15 cellular contexts compared by ENCODE assay signal in the genomic region with DNA sequence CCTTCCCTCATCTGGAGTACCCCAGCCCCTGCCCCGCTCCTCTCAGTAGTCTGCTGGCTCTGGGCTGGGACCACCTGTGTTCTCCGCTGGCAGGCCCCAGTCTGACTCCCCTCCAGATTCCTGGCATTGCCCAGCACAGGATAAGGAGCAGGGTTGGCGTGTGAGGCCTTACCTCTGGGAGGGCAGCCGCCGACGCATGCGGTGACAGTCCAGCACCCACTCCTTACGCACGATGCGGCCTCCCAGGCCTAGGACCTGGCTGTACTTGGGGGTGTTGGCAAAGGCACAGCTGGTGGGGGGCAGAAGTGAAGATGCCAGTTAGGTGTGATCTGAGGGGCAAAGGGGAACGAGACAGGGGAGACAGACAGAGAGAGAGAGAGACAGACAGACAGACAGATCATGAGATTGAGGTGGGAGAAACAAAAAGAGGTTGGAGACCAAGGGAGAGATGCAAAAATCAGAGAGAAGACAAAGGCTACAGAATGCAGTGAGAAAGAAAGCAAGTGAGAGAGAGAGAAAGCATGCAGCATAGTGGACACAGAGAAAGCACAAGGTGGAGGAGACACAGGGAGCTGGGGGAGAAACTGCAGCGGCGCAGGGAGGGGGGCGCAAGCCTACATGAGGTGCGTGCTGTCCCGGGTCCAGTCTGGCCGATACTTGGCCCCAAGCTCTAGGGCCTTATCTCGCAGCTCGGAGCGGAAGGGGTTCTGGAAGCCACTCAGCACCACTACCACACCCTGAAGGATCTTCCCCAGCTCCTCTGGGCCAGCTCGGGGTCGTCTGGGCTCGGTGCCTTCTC. TPM values are rescaled to one million over a fixed set of nuclear protein-coding genes. Genes with fewer than 3 reads are reported as not detected.
"Had no signal": no experiment of that assay in that cellular context is flagged by ENCODE, and none has a peak within 500 bp of the region (broad histone marks: within the 10 kb centered on the region; RNA-seq: fewer than 3 reads in every experiment).

No MANE protein-coding gene starts in this region.

- H3K4me3 ChIP-seq: heart left ventricle, left ventricle myocardium inferior, pancreas, tibial artery, vagina had no signal

- H3K27ac ChIP-seq: heart left ventricle, left ventricle myocardium inferior, pancreas, tibial artery, vagina had no signal

- H3K27me3 Mint-ChIP-seq: activated CD8-positive, alpha-beta memory T cell treated with anti-CD3 and anti-CD28 coated beads, Interleukin-2, amount 10 ng/mL, durations not matched to agents 7 days and 5 days; activated naive CD8-positive, alpha-beta T cell treated with anti-CD3 and anti-CD28 coated beads, Interleukin-2, amount 10 ng/mL, durations not matched to agents 7 days and 5 days; memory B cell had no signal

- H3K9me3 Mint-ChIP-seq: activated naive CD8-positive, alpha-beta T cell treated with anti-CD3 and anti-CD28 coated beads, Interleukin-2, amount 10 ng/mL, durations not matched to agents 7 days and 5 days; memory B cell had no signal

- H3K27me3 ChIP-seq: heart left ventricle, pancreas, tibial artery, vagina had no signal

- H3K4me1 ChIP-seq: heart left ventricle, left ventricle myocardium inferior, pancreas, tibial artery, vagina had no signal

- DNase-seq: activated CD4-positive, alpha-beta T cell treated with anti-CD3 and anti-CD28 coated beads, Interleukin-2, amount 50 U/mL, for 4 hours; activated CD8-positive, alpha-beta memory T cell treated with anti-CD3 and anti-CD28 coated beads, Interleukin-2, amount 10 ng/mL, durations not matched to agents 7 days and 5 days; activated naive CD8-positive, alpha-beta T cell treated with anti-CD3 and anti-CD28 coated beads, Interleukin-2, amount 10 ng/mL, durations not matched to agents 7 days and 5 days; aorta; foreskin melanocyte; left ventricle myocardium inferior; pancreas; stimulated activated CD4-positive, alpha-beta T cell treated with anti-CD3 and anti-CD28 coated beads, Interleukin-4, amount 100 ng/mL, for 4 hours; T-helper 2 cell; tibial artery had no signal

- H3K4me3 Mint-ChIP-seq: activated CD8-positive, alpha-beta memory T cell treated with anti-CD3 and anti-CD28 coated beads, Interleukin-2, amount 10 ng/mL, durations not matched to agents 7 days and 5 days; activated naive CD8-positive, alpha-beta T cell treated with anti-CD3 and anti-CD28 coated beads, Interleukin-2, amount 10 ng/mL, durations not matched to agents 7 days and 5 days; memory B cell had no signal

- H3K9me3 ChIP-seq: heart left ventricle, left ventricle myocardium inferior, pancreas, tibial artery, vagina had no signal

- H3K27ac Mint-ChIP-seq: activated CD8-positive, alpha-beta memory T cell treated with anti-CD3 and anti-CD28 coated beads, Interleukin-2, amount 10 ng/mL, durations not matched to agents 7 days and 5 days; activated naive CD8-positive, alpha-beta T cell treated with anti-CD3 and anti-CD28 coated beads, Interleukin-2, amount 10 ng/mL, durations not matched to agents 7 days and 5 days; memory B cell had no signal

- ATAC-seq: activated CD8-positive, alpha-beta memory T cell treated with anti-CD3 and anti-CD28 coated beads, Interleukin-2, amount 10 ng/mL, durations not matched to agents 7 days and 5 days; heart left ventricle; pancreas had no signal

RNA-seq across cellular contexts. Expression of gene ZNF575, which starts 18.6 kb away (rescaled TPM):
- total RNA-seq: skeletal muscle tissue had no signal
- polyA plus RNA-seq: neural cell had no signal
